ENCODE assay signal across 1 cellular context in genomic region chr1:9269078-9269501, GRCh38.
TF ChIP-seq lines count a peak whose summit lies in the region.

No MANE protein-coding gene starts in this region.

TF ChIP-seq in SK-N-SH, 30 proteins besides CTCF, POLR2A, EP300 and RAD21 (continued from another document):
- TF ChIP-seq NRF1 (IDR thresholded peaks at IDR 0.05; ENCODE audit: low read depth, low read length) = no peak
- no peak for TF ChIP-seq FOXJ3 (CRISPR knock-in tag; IDR thresholded peaks at IDR 0.05)
- TF ChIP-seq TCF12 (IDR thresholded peaks at IDR 0.05) = no peak
- TF ChIP-seq RFX5 (IDR thresholded peaks at IDR 0.05; ENCODE audit: low read length) = no peak
- no peak for TF ChIP-seq POLR2AphosphoS5 (IDR thresholded peaks at IDR 0.05; ENCODE audit: low read depth, low read length)
- no peak for TF ChIP-seq MEF2A (IDR thresholded peaks at IDR 0.05; ENCODE audit: borderline replicate concordance, low read depth)
- TF ChIP-seq SMC3 (IDR thresholded peaks at IDR 0.05; ENCODE audit: low read depth, low read length) = no peak
- TF ChIP-seq EZH2phosphoT487 (IDR thresholded peaks at IDR 0.05; ENCODE audit: borderline replicate concordance, low read depth) = no peak
- TF ChIP-seq ZBTB33 (IDR thresholded peaks at IDR 0.05; ENCODE audit: borderline replicate concordance, low read depth) = no peak
- no peak for TF ChIP-seq SIN3A (IDR thresholded peaks at IDR 0.05; ENCODE audit: borderline replicate concordance, low read depth, low read length)
